Comparison of ENCODE assay signal across 28 cellular contexts in genomic region chr16:31006589-31006988, GRCh38.
"Had no signal": no experiment of that assay in that cellular context is flagged by ENCODE, and none has a peak within 500 bp of the region (broad histone marks: within the 10 kb centered on the region; RNA-seq: fewer than 3 reads in every experiment).

No MANE protein-coding gene starts in this region.

- H3K9me3 Mint-ChIP-seq: activated CD4-positive, alpha-beta memory T cell treated with anti-CD3 and anti-CD28 coated beads, Interleukin-2, amount 10 ng/mL, durations not matched to agents 7 days and 5 days; activated CD4-positive, alpha-beta T cell treated with anti-CD3 and anti-CD28 coated beads, Interleukin-2, amount 10 ng/mL, durations not matched to agents 7 days and 5 days; activated naive CD8-positive, alpha-beta T cell treated with anti-CD3 and anti-CD28 coated beads for 36 hours; activated T-cell treated with anti-CD3 and anti-CD28 coated beads, Interleukin-2, amount 50 U/mL, for 72 hours; stimulated activated memory B cell treated with anti-CD40 and anti-IgM and Interleukin-4, amounts not matched to agents 10 μg/mL and 1 μg/mL and 100 μg/mL, for 72 hours; stimulated activated naive CD8-positive, alpha-beta T cell treated with anti-CD3 and anti-CD28 coated beads, Interleukin-15, amount 100 ng/mL, for 72 hours; type B pancreatic cell had no signal

- H2AFZ ChIP-seq: hepatocyte had no signal

- H3K4me2 ChIP-seq: hepatocyte, smooth muscle cell had no signal

- DNase-seq: activated CD4-positive, alpha-beta memory T cell treated with anti-CD3 and anti-CD28 coated beads, Interleukin-2, amount 10 ng/mL, durations not matched to agents 7 days and 5 days; activated CD4-positive, alpha-beta T cell treated with anti-CD3 and anti-CD28 coated beads for 1 hour; activated CD4-positive, alpha-beta T cell treated with anti-CD3 and anti-CD28 coated beads, Interleukin-2, amount 10 ng/mL, durations not matched to agents 7 days and 5 days; activated CD8-positive, alpha-beta memory T cell treated with anti-CD3 and anti-CD28 coated beads, Interleukin-2, amount 10 ng/mL, durations not matched to agents 7 days and 5 days; activated naive CD4-positive, alpha-beta T cell treated with Interleukin-2 at 50 U/mL for 16 hours; activated naive CD8-positive, alpha-beta T cell treated with anti-CD3 and anti-CD28 coated beads for 36 hours; activated T-cell treated with anti-CD3 and anti-CD28 coated beads, Interleukin-2, amount 50 U/mL, for 72 hours; adrenal gland; aorta; body of pancreas; colonic mucosa; effector memory CD4-positive, alpha-beta T cell; gastrocnemius medialis; islet precursor cell; left cardiac atrium; left ventricle myocardium superior; sigmoid colon; stimulated activated CD4-positive, alpha-beta T cell treated with anti-CD3 and anti-CD28 coated beads, Interleukin-1b, Interleukin-23, amount 100 ng/mL, for 48 hours; stimulated activated CD4-positive, alpha-beta T cell treated with anti-CD3 and anti-CD28 coated beads, Interleukin-4, amount 100 ng/mL, for 4 hours; stimulated activated CD8-positive, alpha-beta memory T cell treated with anti-CD3 and anti-CD28 coated beads, Interleukin-4, amount 100 ng/mL, for 48 hours; stimulated activated naive CD8-positive, alpha-beta T cell treated with anti-CD3 and anti-CD28 coated beads, Interleukin-15, amount 100 ng/mL, for 72 hours; T1000 had no signal

- H3K27me3 ChIP-seq: cardiac muscle cell, vagina had no signal

- H3K27ac ChIP-seq: adrenal gland, body of pancreas, cardiac muscle cell, colonic mucosa, gastrocnemius medialis, hepatocyte, sigmoid colon, vagina had no signal

- H3K79me2 ChIP-seq: hepatocyte had no signal

- H3K9me3 ChIP-seq: adrenal gland, body of pancreas, colonic mucosa, gastrocnemius medialis, sigmoid colon, vagina had no signal

- ATAC-seq: activated CD8-positive, alpha-beta memory T cell treated with anti-CD3 and anti-CD28 coated beads, Interleukin-2, amount 10 ng/mL, durations not matched to agents 7 days and 5 days; activated T-cell treated with anti-CD3 and anti-CD28 coated beads, Interleukin-2, amount 50 U/mL, for 72 hours; body of pancreas; gastrocnemius medialis; left cardiac atrium; left ventricle myocardium superior; stimulated activated memory B cell treated with anti-CD40 and anti-IgM and Interleukin-4, amounts not matched to agents 10 μg/mL and 1 μg/mL and 100 μg/mL, for 72 hours; stimulated activated naive CD8-positive, alpha-beta T cell treated with anti-CD3 and anti-CD28 coated beads, Interleukin-15, amount 100 ng/mL, for 72 hours had no signal

- H3K27ac Mint-ChIP-seq: activated CD4-positive, alpha-beta memory T cell treated with anti-CD3 and anti-CD28 coated beads, Interleukin-2, amount 10 ng/mL, durations not matched to agents 7 days and 5 days; activated CD4-positive, alpha-beta T cell treated with anti-CD3 and anti-CD28 coated beads, Interleukin-2, amount 10 ng/mL, durations not matched to agents 7 days and 5 days; activated CD8-positive, alpha-beta memory T cell treated with anti-CD3 and anti-CD28 coated beads, Interleukin-2, amount 10 ng/mL, durations not matched to agents 7 days and 5 days; activated naive CD8-positive, alpha-beta T cell treated with anti-CD3 and anti-CD28 coated beads for 36 hours; activated T-cell treated with anti-CD3 and anti-CD28 coated beads, Interleukin-2, amount 50 U/mL, for 72 hours; stimulated activated memory B cell treated with anti-CD40 and anti-IgM and Interleukin-4, amounts not matched to agents 10 μg/mL and 1 μg/mL and 100 μg/mL, for 72 hours; stimulated activated naive CD8-positive, alpha-beta T cell treated with anti-CD3 and anti-CD28 coated beads, Interleukin-15, amount 100 ng/mL, for 72 hours; type B pancreatic cell had no signal

- H3K4me3 ChIP-seq: adrenal gland, body of pancreas, cardiac muscle cell, colonic mucosa, gastrocnemius medialis, hepatocyte, sigmoid colon, smooth muscle cell, vagina had no signal

- H3K36me3 ChIP-seq: adrenal gland, cardiac muscle cell, colonic mucosa, gastrocnemius medialis, sigmoid colon, vagina had no signal

- H3K36me3 Mint-ChIP-seq: activated CD8-positive, alpha-beta memory T cell treated with anti-CD3 and anti-CD28 coated beads, Interleukin-2, amount 10 ng/mL, durations not matched to agents 7 days and 5 days; activated naive CD8-positive, alpha-beta T cell treated with anti-CD3 and anti-CD28 coated beads for 36 hours; stimulated activated memory B cell treated with anti-CD40 and anti-IgM and Interleukin-4, amounts not matched to agents 10 μg/mL and 1 μg/mL and 100 μg/mL, for 72 hours; type B pancreatic cell had no signal

- H3K4me1 ChIP-seq: adrenal gland, colonic mucosa, gastrocnemius medialis had no signal

- H3K4me3 Mint-ChIP-seq: activated CD4-positive, alpha-beta memory T cell treated with anti-CD3 and anti-CD28 coated beads, Interleukin-2, amount 10 ng/mL, durations not matched to agents 7 days and 5 days; activated CD4-positive, alpha-beta T cell treated with anti-CD3 and anti-CD28 coated beads, Interleukin-2, amount 10 ng/mL, durations not matched to agents 7 days and 5 days; activated CD8-positive, alpha-beta memory T cell treated with anti-CD3 and anti-CD28 coated beads, Interleukin-2, amount 10 ng/mL, durations not matched to agents 7 days and 5 days; activated naive CD8-positive, alpha-beta T cell treated with anti-CD3 and anti-CD28 coated beads for 36 hours; activated T-cell treated with anti-CD3 and anti-CD28 coated beads, Interleukin-2, amount 50 U/mL, for 72 hours; stimulated activated memory B cell treated with anti-CD40 and anti-IgM and Interleukin-4, amounts not matched to agents 10 μg/mL and 1 μg/mL and 100 μg/mL, for 72 hours; stimulated activated naive CD8-positive, alpha-beta T cell treated with anti-CD3 and anti-CD28 coated beads, Interleukin-15, amount 100 ng/mL, for 72 hours; type B pancreatic cell had no signal
